Comparison of ENCODE assay signal across 15 cellular contexts in genomic region chr3:138492980-138493675, GRCh38.
"Had no signal": no experiment of that assay in that cellular context is flagged by ENCODE, and none has a peak within 500 bp of the region (broad histone marks: within the 10 kb centered on the region; RNA-seq: fewer than 3 reads in every experiment).

No MANE protein-coding gene starts in this region.

- H3K9me3 ChIP-seq: right lobe of liver had no signal

- H3K27me3 ChIP-seq: cardiac muscle cell, hepatocyte, left lung, right lobe of liver had no signal

- DNase-seq: activated CD4-positive, alpha-beta T cell treated with anti-CD3 and anti-CD28 coated beads for 4 hours; activated CD8-positive, alpha-beta T cell treated with anti-CD3 and anti-CD28 coated beads for 36 hours; activated effector memory CD4-positive, alpha-beta T cell treated with Interleukin-2 at 50 U/mL for 16 hours; activated naive CD4-positive, alpha-beta T cell treated with anti-CD3 and anti-CD28 coated beads, Interleukin-2, amount 50 U/mL, for 16 hours; activated T-cell treated with anti-CD3 and anti-CD28 coated beads, Interleukin-2, amount 50 U/mL, for 4 hours; islet precursor cell; left lung; nephron progenitor cell; occipital lobe; right lobe of liver; stimulated activated CD4-positive, alpha-beta T cell treated with anti-CD3 and anti-CD28 coated beads, Interleukin-2, amount 100 ng/mL, for 24 hours had no signal

- H3K36me3 ChIP-seq: cardiac muscle cell, left lung had no signal

- H3K27ac ChIP-seq: cardiac muscle cell, hepatocyte, right lobe of liver had no signal

- H3K4me3 ChIP-seq: cardiac muscle cell, hepatocyte, left lung, right lobe of liver had no signal

- H2AFZ ChIP-seq: hepatocyte had no signal

- H3K4me2 ChIP-seq: hepatocyte had no signal

- ATAC-seq: activated CD8-positive, alpha-beta T cell treated with anti-CD3 and anti-CD28 coated beads for 36 hours; activated T-cell treated with anti-CD3 and anti-CD28 coated beads, Interleukin-2, amount 50 U/mL, for 4 hours; right lobe of liver; stimulated activated memory B cell treated with anti-CD40 and anti-IgM and Interleukin-4, amounts not matched to agents 10 μg/mL and 1 μg/mL and 100 μg/mL, for 72 hours; WTC11 had no signal
